7 cellular contexts compared by ENCODE assay signal in the genomic region with DNA sequence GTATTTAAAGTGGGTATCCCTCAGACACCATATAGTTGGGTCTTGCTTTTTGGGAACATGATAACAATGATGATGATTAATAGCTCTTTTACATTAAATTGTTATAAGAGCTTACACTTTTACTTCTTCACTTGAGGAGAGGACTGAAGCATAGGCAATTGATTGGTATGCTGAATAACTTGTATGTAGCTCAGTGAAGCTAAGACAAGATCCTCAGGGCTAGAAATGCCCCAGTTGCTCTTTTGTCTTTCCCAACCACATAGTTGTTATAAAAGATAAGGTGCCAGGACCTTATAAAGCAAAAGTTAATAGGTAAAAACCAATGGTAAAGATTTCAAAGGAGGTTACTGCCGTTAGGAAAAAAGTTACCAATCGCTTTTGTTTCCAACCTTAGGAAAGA.
"Had no signal": no experiment of that assay in that cellular context is flagged by ENCODE, and none has a peak within 500 bp of the region (broad histone marks: within the 10 kb centered on the region; RNA-seq: fewer than 3 reads in every experiment).

No MANE protein-coding gene starts in this region.

- FAIRE-seq: G401.6, GM12878, GM12891, GM18507, GM19239 had no signal

- H3K4me3 ChIP-seq: GM12878 had no signal

- DNase-seq: GDM1, GF-D8 had no signal

- ATAC-seq: GM12878 had no signal
